In the genomic region with DNA sequence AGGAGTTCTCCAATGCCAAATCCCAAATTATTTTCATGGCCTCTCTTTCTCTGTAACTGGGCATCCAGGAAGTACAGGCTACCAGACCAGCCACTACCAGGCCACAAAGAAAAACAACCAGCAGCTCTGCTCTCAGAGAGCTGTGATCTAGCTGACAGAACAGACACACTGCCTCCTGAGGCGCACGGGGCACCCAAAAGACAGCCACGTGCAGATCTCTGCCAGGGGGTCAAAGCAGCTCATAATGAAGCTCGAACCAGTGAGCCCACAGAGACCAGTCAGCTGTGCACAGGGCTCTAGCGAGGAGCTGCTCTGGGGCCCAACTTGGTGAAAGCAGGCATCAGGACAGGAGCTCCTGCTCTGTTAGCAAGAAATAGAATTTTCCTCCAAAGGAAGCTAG, we compare ENCODE assay signal across 10 cellular contexts. TPM values are rescaled to one million over a fixed set of nuclear protein-coding genes. Genes with fewer than 3 reads are reported as not detected.
A peak's percentile ranks its signal among the peaks of the same experiment; 100 is the strongest.
DNase-seq lines count a peak whose midpoint lies in the region; ATAC-seq and TF ChIP-seq lines count a peak whose summit lies in the region.
"Had no signal": no experiment of that assay in that cellular context is flagged by ENCODE, and none has a peak within 500 bp of the region (broad histone marks: within the 10 kb centered on the region; RNA-seq: fewer than 3 reads in every experiment).

No MANE protein-coding gene starts in this region.

- ATAC-seq in Right ventricle myocardium inferior = no peak
- no peak for ATAC-seq in naive thymus-derived CD4-positive, alpha-beta T cell
- ATAC-seq in T-helper 17 cell = no peak

- peaks cover 0 to 10% (median 0%) of the 10 kb centered on the region in 3 experiments for H3K36me3 ChIP-seq in naive thymus-derived CD4-positive, alpha-beta T cell (ENCODE audit: control insufficient read depth in 2 of 3, insufficient read depth in 3 of 3, low read length in 3 of 3)
- no peaks in the 10 kb centered on the region for H3K36me3 ChIP-seq in vagina
- H3K36me3 ChIP-seq in PC-9 (ENCODE audit: low read depth) = 0 out of 2 replicates have a peak, but pooled peaks cover 7% of the 10 kb centered on the region

- peaks cover 0 to 79% of the 10 kb centered on the region in 2 donors for H3K4me1 ChIP-seq in naive thymus-derived CD4-positive, alpha-beta T cell (ENCODE audit: control insufficient read depth in 2 of 2, insufficient read depth in 2 of 2, low read length in 2 of 2)
- H3K4me1 ChIP-seq in vagina = peaks cover 97% of the 10 kb centered on the region
- peaks cover 74% of the 10 kb centered on the region for H3K4me1 ChIP-seq in PC-9 (replicated peaks; ENCODE audit: insufficient read depth)

- intact Hi-C loops in Right ventricle myocardium inferior (cut with DNase I) (no loop called here), cardiac septum (cut with DNase I) (no loop called here), vagina (cut with DNase I) (no loop called here), PC-9 (cut with micrococcal nuclease; ENCODE audit: unreplicated experiment) (no loop called here)
- intact Hi-C loops in dendritic cell treated with granulocyte-macrophage colony-stimulating factor and Interleukin-4, amounts not matched to agents 40 ng/mL and 50 ng/mL, for 4 days (cut with micrococcal nuclease) = no loop called here
- intact Hi-C loops in naive thymus-derived CD4-positive, alpha-beta T cell (cut with micrococcal nuclease) = loop anchor here in 1 of 2 donors (1.0 kb wide), 2 partner anchors 9 to 20 kb away; no protein-coding TSS in a partner anchor

- no peaks in the 10 kb centered on the region for H3K9me2 ChIP-seq in PC-9 (ENCODE audit: insufficient read depth)

- H2AFZ ChIP-seq in PC-9 = no peak overlapping the region

- BruUV-seq in PC-9 (replicated peaks; lab: Mats Ljungman, UMichigan) = no TSS peak

- CTCF ChIA-PET in naive thymus-derived CD4-positive, alpha-beta T cell (lab: Charles Lee) = interaction anchor here (0.6 to 1.5 kb wide), 10 partner anchors 9 to 995 kb away, joined by 3 to 9 read pairs (median 5); no protein-coding TSS in a partner anchor
- CTCF ChIA-PET in PC-9 (lab: Charles Lee) = no interaction called here

- no peaks in the 10 kb centered on the region for H3K27me3 ChIP-seq in naive thymus-derived CD4-positive, alpha-beta T cell (ENCODE audit: control insufficient read depth in 2 of 2, insufficient read depth in 2 of 2, low read length in 2 of 2)
- H3K27me3 ChIP-seq in vagina (no peaks in the 10 kb centered on the region), PC-9 (ENCODE audit: insufficient read depth, low read depth) (no peaks in the 10 kb centered on the region)

- no peaks in the 10 kb centered on the region for H3K9me3 ChIP-seq in naive thymus-derived CD4-positive, alpha-beta T cell (ENCODE audit: control insufficient read depth in 2 of 3, low read length in 3 of 3)
- H3K9me3 ChIP-seq in vagina = no peaks in the 10 kb centered on the region
- no peaks in the 10 kb centered on the region for H3K9me3 ChIP-seq in PC-9 (ENCODE audit: insufficient read depth, low read depth)
- no peaks in the 10 kb centered on the region for H3K9me3 ChIP-seq in T-helper 17 cell (ENCODE audit: control insufficient read depth, low read length, poor library complexity, severe bottlenecking)

- peaks cover 68% of the 10 kb centered on the region for H4K20me1 ChIP-seq in PC-9 (ENCODE audit: insufficient read depth)

- no peak overlapping the region for H3K4me2 ChIP-seq in PC-9

- H3K27ac Mint-ChIP-seq in dendritic cell treated with granulocyte-macrophage colony-stimulating factor and Interleukin-4, amounts not matched to agents 40 ng/mL and 50 ng/mL, for 4 days = peak overlapping the region; percentile 87
- H3K27ac Mint-ChIP-seq in naive thymus-derived CD4-positive, alpha-beta T cell = peak overlapping the region in 8 of 9 donors; percentile 87 to 99 (median 93)
- H3K27ac Mint-ChIP-seq in T-helper 17 cell = no peak overlapping the region

- peak; percentile 55 for DNase-seq in Right ventricle myocardium inferior (ENCODE audit: missing footprints)
- DNase-seq in cardiac septum (ENCODE audit: low spot score) = no peak
- DNase-seq in naive thymus-derived CD4-positive, alpha-beta T cell = no peak
- DNase-seq in vagina (ENCODE audit: extremely low spot score in 2 of 2) = no peak
- DNase-seq in dedifferentiated amniotic fluid mesenchymal stem cell (ENCODE audit: extremely low spot score) = no peak
- DNase-seq in PC-9 = no peak
- no peak for DNase-seq in T-helper 17 cell
- DNase-seq: cerebellar nuclear complex, NCI-H1105 treated with DMSO at 0.1 percent for 48 hours had no signal

- H3K4me1 Mint-ChIP-seq in dendritic cell treated with granulocyte-macrophage colony-stimulating factor and Interleukin-4, amounts not matched to agents 40 ng/mL and 50 ng/mL, for 4 days (ENCODE audit: low read depth) = peaks cover 97% of the 10 kb centered on the region
- H3K4me1 Mint-ChIP-seq in naive thymus-derived CD4-positive, alpha-beta T cell = peaks cover 36 to 97% (median 90%) of the 10 kb centered on the region in 7 donors
- peaks cover 17% of the 10 kb centered on the region for H3K4me1 Mint-ChIP-seq in T-helper 17 cell

- H3K4me3 Mint-ChIP-seq in dendritic cell treated with granulocyte-macrophage colony-stimulating factor and Interleukin-4, amounts not matched to agents 40 ng/mL and 50 ng/mL, for 4 days = no peak overlapping the region
- peak overlapping the region in 9 of 10 donors; percentile 40 to 79 (median 70) for H3K4me3 Mint-ChIP-seq in naive thymus-derived CD4-positive, alpha-beta T cell
- no peak overlapping the region for H3K4me3 Mint-ChIP-seq in T-helper 17 cell

- POLR2A ChIA-PET in naive thymus-derived CD4-positive, alpha-beta T cell (lab: Charles Lee) = interaction anchor here (1.1 to 3.2 kb wide), 6 partner anchors 8 to 28 kb away, joined by 3 to 21 read pairs (median 6); no protein-coding TSS in a partner anchor
- POLR2A ChIA-PET in PC-9 (lab: Charles Lee; ENCODE audit: unreplicated experiment) = no interaction called here

- H3K9me3 Mint-ChIP-seq in dendritic cell treated with granulocyte-macrophage colony-stimulating factor and Interleukin-4, amounts not matched to agents 40 ng/mL and 50 ng/mL, for 4 days = no peaks in the 10 kb centered on the region
- no peaks in the 10 kb centered on the region for H3K9me3 Mint-ChIP-seq in naive thymus-derived CD4-positive, alpha-beta T cell

- peaks cover 29% of the 10 kb centered on the region for H3K36me3 Mint-ChIP-seq in dendritic cell treated with granulocyte-macrophage colony-stimulating factor and Interleukin-4, amounts not matched to agents 40 ng/mL and 50 ng/mL, for 4 days (ENCODE audit: low read depth)
- peaks cover 0 to 16% (median 0%) of the 10 kb centered on the region in 5 donors for H3K36me3 Mint-ChIP-seq in naive thymus-derived CD4-positive, alpha-beta T cell
- H3K36me3 Mint-ChIP-seq in T-helper 17 cell (ENCODE audit: low read depth) = peaks cover 2% of the 10 kb centered on the region

- peaks cover 48% of the 10 kb centered on the region for H3F3A ChIP-seq in PC-9 (ENCODE audit: insufficient read depth, low read depth)

- peak overlapping the region; percentile 53 for H3K27ac ChIP-seq in naive thymus-derived CD4-positive, alpha-beta T cell (ENCODE audit: low read depth, low read length)
- H3K27ac ChIP-seq in vagina = peak overlapping the region; percentile 69
- H3K27ac ChIP-seq in PC-9 = no peak overlapping the region

- TF ChIP-seq CTCF in vagina (IDR thresholded peaks at IDR 0.05) = no peak
- TF ChIP-seq CTCF in PC-9 (conservative IDR thresholded peaks at IDR 0.05) = no peak

- H3K79me2 ChIP-seq in PC-9 (ENCODE audit: low read depth) = peaks cover 97% of the 10 kb centered on the region

- TF ChIP-seq POLR2A in vagina (IDR thresholded peaks at IDR 0.05) = no peak

- no peaks in the 10 kb centered on the region for H3K27me3 Mint-ChIP-seq in dendritic cell treated with granulocyte-macrophage colony-stimulating factor and Interleukin-4, amounts not matched to agents 40 ng/mL and 50 ng/mL, for 4 days
- H3K27me3 Mint-ChIP-seq in naive thymus-derived CD4-positive, alpha-beta T cell = no peaks in the 10 kb centered on the region
- no peaks in the 10 kb centered on the region for H3K27me3 Mint-ChIP-seq in T-helper 17 cell

- no peak overlapping the region for H3K4me3 ChIP-seq in naive thymus-derived CD4-positive, alpha-beta T cell (ENCODE audit: low read length)
- H3K4me3 ChIP-seq in vagina = no peak overlapping the region
- H3K4me3 ChIP-seq in PC-9 = no peak overlapping the region

RNA-seq across cellular contexts. Expression of a gene that starts 30.4 kb away (rescaled TPM):
- total RNA-seq in Right ventricle myocardium inferior (136 TPM), cardiac septum (346 TPM), vagina (209 TPM), PC-9 (2021) (314 and 323 TPM in 2 replicates), T-helper 17 cell (10 to 100 TPM; 36.8 to 88.9 TPM)
- 100 to 1,000 TPM in 4 of 5 experiments, 10 to 100 TPM in 1; 41.3 to 249 (median 227) TPM for total RNA-seq in naive thymus-derived CD4-positive, alpha-beta T cell
- polyA plus RNA-seq in naive thymus-derived CD4-positive, alpha-beta T cell = 100 to 1,000 TPM; 188 to 390 TPM

Comparison
In these comparisons a context has a peak if more than half of its experiments do, and no peak if none do; other contexts are left out.
1. H3K4me3 Mint-ChIP-seq: peak in naive thymus-derived CD4-positive, alpha-beta T cell (9 of 10); none in dendritic cell treated with granulocyte-macrophage colony-stimulating factor and Interleukin-4, amounts not matched to agents 40 ng/mL and 50 ng/mL, for 4 days (single experiment) and T-helper 17 cell (single experiment).